In the genomic region with DNA sequence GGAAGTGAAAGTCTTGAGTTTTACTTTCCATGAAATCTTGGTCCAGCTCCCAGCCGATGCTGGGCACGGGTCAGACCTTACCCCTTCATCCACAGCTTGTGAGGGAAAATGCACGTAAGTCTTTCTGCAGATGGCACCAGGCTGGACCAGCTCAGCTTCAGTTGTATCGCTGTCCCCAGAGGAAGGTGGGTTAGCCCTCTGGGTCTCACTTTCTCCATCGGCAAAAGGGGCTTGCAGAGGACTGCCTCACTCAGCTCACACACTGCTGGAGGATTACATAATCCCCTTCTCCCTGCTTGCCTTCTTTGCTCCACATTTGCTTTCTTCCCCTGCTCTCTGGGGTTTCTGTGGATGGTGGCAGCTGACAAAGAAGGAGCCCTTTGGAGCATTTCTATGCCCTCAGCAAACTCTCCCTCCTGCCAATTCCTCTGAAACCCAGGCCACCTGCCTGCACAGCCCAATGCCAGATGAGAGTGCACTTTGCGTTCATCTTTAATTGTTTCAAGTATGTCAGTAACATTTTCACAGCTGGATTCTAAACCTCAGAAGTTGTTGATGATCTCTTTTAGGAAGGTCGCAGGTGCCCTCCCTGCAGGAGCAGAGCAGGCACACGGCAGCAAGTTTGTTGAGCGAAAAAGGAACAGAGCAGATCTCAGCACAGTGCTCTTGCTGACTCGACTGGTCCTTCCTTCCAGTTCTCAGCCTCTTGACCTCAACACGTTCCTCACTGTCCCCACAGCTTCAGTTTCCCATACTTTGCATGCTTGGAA, we compare ENCODE assay signal across 10 cellular contexts.
"Had no signal": no experiment of that assay in that cellular context is flagged by ENCODE, and none has a peak within 500 bp of the region (broad histone marks: within the 10 kb centered on the region; RNA-seq: fewer than 3 reads in every experiment).

No MANE protein-coding gene starts in this region.

- DNase-seq: activated CD4-positive, alpha-beta T cell treated with anti-CD3 and anti-CD28 coated beads for 1 hour; activated effector memory CD4-positive, alpha-beta T cell treated with anti-CD3 and anti-CD28 coated beads, Interleukin-2, amount 50 U/mL, for 16 hours; activated T-cell treated with anti-CD3 and anti-CD28 coated beads, Interleukin-2, amount 50 U/mL, for 72 hours; adrenal gland; left colon; retina; stimulated activated CD8-positive, alpha-beta memory T cell treated with anti-CD3 and anti-CD28 coated beads, Interleukin-4, amount 100 ng/mL, for 48 hours; stimulated activated naive CD4-positive, alpha-beta T cell; T-helper 1 cell; T1000 had no signal
